Comparison of ENCODE assay signal across 25 cellular contexts in the genomic region with DNA sequence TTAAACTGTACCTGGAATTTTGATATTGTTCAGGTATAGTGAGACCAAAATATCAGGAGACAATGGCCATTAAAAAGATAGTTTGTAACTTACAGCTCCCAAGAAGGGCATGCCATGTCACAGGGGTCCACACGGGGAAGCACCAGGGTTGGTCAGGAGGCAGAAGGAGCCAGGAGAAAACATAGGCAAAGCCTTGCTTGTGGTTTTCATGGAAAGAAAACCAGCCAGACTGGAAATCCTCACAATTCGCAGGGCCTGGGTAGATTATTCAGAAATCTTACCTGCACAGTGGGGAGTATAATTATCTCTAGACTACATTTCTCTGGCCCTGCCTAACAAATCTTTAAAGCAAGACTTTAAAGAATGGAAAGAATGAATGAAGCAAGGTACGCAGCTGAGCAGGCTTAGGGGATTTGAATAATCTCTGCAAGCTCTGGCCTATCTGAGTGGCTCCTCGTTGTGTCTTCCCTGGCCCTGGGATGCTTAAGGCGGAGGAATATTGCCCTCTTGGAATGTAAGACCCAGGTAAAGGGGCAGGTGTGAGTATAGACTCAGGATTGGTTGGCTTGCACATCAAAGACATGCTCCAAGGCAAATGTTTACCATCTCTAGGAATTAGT.
"Had no signal": no experiment of that assay in that cellular context is flagged by ENCODE, and none has a peak within 500 bp of the region (broad histone marks: within the 10 kb centered on the region; RNA-seq: fewer than 3 reads in every experiment).

No MANE protein-coding gene starts in this region.

- H3K9me3 ChIP-seq: body of pancreas, heart right ventricle, lower lobe of right lung, ovary, prostate gland, right atrium auricular region, tibial nerve had no signal

- DNase-seq: activated CD4-positive, alpha-beta memory T cell treated with anti-CD3 and anti-CD28 coated beads, Interleukin-2, amount 10 ng/mL, durations not matched to agents 7 days and 5 days; activated CD4-positive, alpha-beta T cell treated with anti-CD3 and anti-CD28 coated beads, Interleukin-2, amount 10 ng/mL, durations not matched to agents 24 days and 14 days; activated effector memory CD4-positive, alpha-beta T cell treated with Interleukin-2 at 50 U/mL for 16 hours; activated naive CD4-positive, alpha-beta T cell treated with anti-CD3 and anti-CD28 coated beads for 36 hours; activated naive CD8-positive, alpha-beta T cell treated with anti-CD3 and anti-CD28 coated beads, Interleukin-2, amount 10 ng/mL, durations not matched to agents 7 days and 5 days; activated T-cell treated with anti-CD3 and anti-CD28 coated beads, Interleukin-2, amount 50 U/mL, for 72 hours; amygdala; body of pancreas; effector CD4-positive, alpha-beta T cell; erythroblast; heart right ventricle; lower lobe of right lung; midbrain; natural killer cell; ovary; stimulated activated CD4-positive, alpha-beta T cell treated with anti-CD3 and anti-CD28 coated beads, Interleukin-2, amount 100 ng/mL, for 24 hours; stimulated activated naive CD8-positive, alpha-beta T cell treated with anti-CD3 and anti-CD28 coated beads, Interleukin-15, amount 100 ng/mL, for 72 hours; T-helper 17 cell had no signal

- H3K27me3 ChIP-seq: body of pancreas, cardiac muscle cell, heart right ventricle, ovary, right atrium auricular region, tibial nerve had no signal

- H3K4me3 Mint-ChIP-seq: activated CD4-positive, alpha-beta memory T cell treated with anti-CD3 and anti-CD28 coated beads, Interleukin-2, amount 10 ng/mL, durations not matched to agents 7 days and 5 days; activated CD4-positive, alpha-beta T cell treated with anti-CD3 and anti-CD28 coated beads, Interleukin-2, amount 10 ng/mL, durations not matched to agents 24 days and 14 days; activated naive CD4-positive, alpha-beta T cell treated with anti-CD3 and anti-CD28 coated beads for 36 hours; activated naive CD8-positive, alpha-beta T cell treated with anti-CD3 and anti-CD28 coated beads, Interleukin-2, amount 10 ng/mL, durations not matched to agents 7 days and 5 days; activated T-cell treated with anti-CD3 and anti-CD28 coated beads, Interleukin-2, amount 50 U/mL, for 72 hours; dendritic cell treated with granulocyte-macrophage colony-stimulating factor and Interleukin-4, amounts not matched to agents 40 ng/mL and 50 ng/mL, for 4 days; natural killer cell; stimulated activated effector memory CD8-positive, alpha-beta T cell treated with anti-CD3 and anti-CD28 coated beads, Interleukin-12 subunit alpha, Interleukin-12 subunit beta, amount 100 ng/mL, for 72 hours; stimulated activated naive CD8-positive, alpha-beta T cell treated with anti-CD3 and anti-CD28 coated beads, Interleukin-15, amount 100 ng/mL, for 72 hours; T-helper 17 cell had no signal

- H3K36me3 ChIP-seq: cardiac muscle cell, heart right ventricle, lower lobe of right lung, ovary, prostate gland, right atrium auricular region, tibial nerve had no signal

- H3K4me1 Mint-ChIP-seq: activated CD4-positive, alpha-beta memory T cell treated with anti-CD3 and anti-CD28 coated beads, Interleukin-2, amount 10 ng/mL, durations not matched to agents 7 days and 5 days; activated CD4-positive, alpha-beta T cell treated with anti-CD3 and anti-CD28 coated beads, Interleukin-2, amount 10 ng/mL, durations not matched to agents 24 days and 14 days; activated naive CD8-positive, alpha-beta T cell treated with anti-CD3 and anti-CD28 coated beads, Interleukin-2, amount 10 ng/mL, durations not matched to agents 7 days and 5 days; T-helper 17 cell had no signal

- H3K9me3 Mint-ChIP-seq: activated CD4-positive, alpha-beta memory T cell treated with anti-CD3 and anti-CD28 coated beads, Interleukin-2, amount 10 ng/mL, durations not matched to agents 7 days and 5 days; activated CD4-positive, alpha-beta T cell treated with anti-CD3 and anti-CD28 coated beads, Interleukin-2, amount 10 ng/mL, durations not matched to agents 24 days and 14 days; activated naive CD4-positive, alpha-beta T cell treated with anti-CD3 and anti-CD28 coated beads for 36 hours; activated naive CD8-positive, alpha-beta T cell treated with anti-CD3 and anti-CD28 coated beads, Interleukin-2, amount 10 ng/mL, durations not matched to agents 7 days and 5 days; natural killer cell; stimulated activated effector memory CD8-positive, alpha-beta T cell treated with anti-CD3 and anti-CD28 coated beads, Interleukin-12 subunit alpha, Interleukin-12 subunit beta, amount 100 ng/mL, for 72 hours; stimulated activated naive CD8-positive, alpha-beta T cell treated with anti-CD3 and anti-CD28 coated beads, Interleukin-15, amount 100 ng/mL, for 72 hours had no signal

- H3K27me3 Mint-ChIP-seq: activated CD4-positive, alpha-beta T cell treated with anti-CD3 and anti-CD28 coated beads, Interleukin-2, amount 10 ng/mL, durations not matched to agents 24 days and 14 days; activated naive CD8-positive, alpha-beta T cell treated with anti-CD3 and anti-CD28 coated beads, Interleukin-2, amount 10 ng/mL, durations not matched to agents 7 days and 5 days; dendritic cell treated with granulocyte-macrophage colony-stimulating factor and Interleukin-4, amounts not matched to agents 40 ng/mL and 50 ng/mL, for 4 days; stimulated activated naive CD8-positive, alpha-beta T cell treated with anti-CD3 and anti-CD28 coated beads, Interleukin-15, amount 100 ng/mL, for 72 hours; T-helper 17 cell had no signal

- H3K4me3 ChIP-seq: body of pancreas, cardiac muscle cell, heart right ventricle, lower lobe of right lung, ovary, prostate gland, right atrium auricular region, tibial nerve had no signal

- H3K4me1 ChIP-seq: body of pancreas, lower lobe of right lung, prostate gland, right atrium auricular region had no signal

- H3K36me3 Mint-ChIP-seq: activated naive CD8-positive, alpha-beta T cell treated with anti-CD3 and anti-CD28 coated beads, Interleukin-2, amount 10 ng/mL, durations not matched to agents 7 days and 5 days; natural killer cell; stimulated activated effector memory CD8-positive, alpha-beta T cell treated with anti-CD3 and anti-CD28 coated beads, Interleukin-12 subunit alpha, Interleukin-12 subunit beta, amount 100 ng/mL, for 72 hours had no signal

- H3K27ac Mint-ChIP-seq: activated CD4-positive, alpha-beta memory T cell treated with anti-CD3 and anti-CD28 coated beads, Interleukin-2, amount 10 ng/mL, durations not matched to agents 7 days and 5 days; activated CD4-positive, alpha-beta T cell treated with anti-CD3 and anti-CD28 coated beads, Interleukin-2, amount 10 ng/mL, durations not matched to agents 24 days and 14 days; activated naive CD4-positive, alpha-beta T cell treated with anti-CD3 and anti-CD28 coated beads for 36 hours; activated naive CD8-positive, alpha-beta T cell treated with anti-CD3 and anti-CD28 coated beads, Interleukin-2, amount 10 ng/mL, durations not matched to agents 7 days and 5 days; activated T-cell treated with anti-CD3 and anti-CD28 coated beads, Interleukin-2, amount 50 U/mL, for 72 hours; dendritic cell treated with granulocyte-macrophage colony-stimulating factor and Interleukin-4, amounts not matched to agents 40 ng/mL and 50 ng/mL, for 4 days; natural killer cell; stimulated activated effector memory CD8-positive, alpha-beta T cell treated with anti-CD3 and anti-CD28 coated beads, Interleukin-12 subunit alpha, Interleukin-12 subunit beta, amount 100 ng/mL, for 72 hours had no signal

- H3K27ac ChIP-seq: body of pancreas, cardiac muscle cell, lower lobe of right lung, ovary, right atrium auricular region, tibial nerve had no signal

- ATAC-seq: activated T-cell treated with anti-CD3 and anti-CD28 coated beads, Interleukin-2, amount 50 U/mL, for 72 hours; body of pancreas; left lobe of liver; lower lobe of right lung; natural killer cell; stimulated activated effector memory CD8-positive, alpha-beta T cell treated with anti-CD3 and anti-CD28 coated beads, Interleukin-12 subunit alpha, Interleukin-12 subunit beta, amount 100 ng/mL, for 72 hours; stimulated activated naive CD8-positive, alpha-beta T cell treated with anti-CD3 and anti-CD28 coated beads, Interleukin-15, amount 100 ng/mL, for 72 hours; T-helper 17 cell had no signal
